In the genomic region with DNA sequence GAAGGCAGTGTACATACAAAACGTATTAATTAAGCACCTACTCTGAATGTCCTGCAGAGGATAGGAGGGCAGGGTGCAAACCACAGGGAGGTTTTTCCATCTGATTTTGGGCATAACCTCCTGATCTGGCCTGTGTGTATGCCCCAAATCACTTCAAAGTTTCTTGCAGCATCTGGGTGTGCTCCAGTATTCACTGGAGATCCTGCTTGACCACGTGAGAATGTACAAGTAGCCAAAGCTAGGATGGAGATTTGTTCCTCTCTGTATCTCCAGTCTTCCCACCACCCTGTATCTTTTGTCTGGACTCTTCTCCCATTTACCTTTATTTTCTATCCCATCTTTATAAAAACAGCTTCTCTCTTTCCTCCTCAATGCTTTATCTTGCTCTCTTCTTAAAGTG, we compare ENCODE assay signal across 34 cellular contexts.
"Had no signal": no experiment of that assay in that cellular context is flagged by ENCODE, and none has a peak within 500 bp of the region (broad histone marks: within the 10 kb centered on the region; RNA-seq: fewer than 3 reads in every experiment).

No MANE protein-coding gene starts in this region.

- H3K9me3 ChIP-seq: MG63 had no signal

- H3K27me3 ChIP-seq: MG63 had no signal

- H3K27ac ChIP-seq: KMS-11 had no signal

- H3K4me3 ChIP-seq: MG63 had no signal

- DNase-seq: Karpas-422, Kasumi-1, KG1, MG63, MM.1S, MV-4-11, NCI-H1048, NCI-H1092, NCI-H1092 treated with DMSO at 0.1 percent for 48 hours, NCI-H1105, NCI-H1105 treated with DMSO at 0.1 percent for 48 hours, NCI-H1417, NCI-H1417 treated with DMSO at 0.1 percent for 48 hours, NCI-H1436, NCI-H1436 treated with DMSO at 0.1 percent for 48 hours, NCI-H146, NCI-H1694, NCI-H1694 treated with DMSO at 0.1 percent for 48 hours, NCI-H187, NCI-H187 treated with DMSO at 0.1 percent for 48 hours, NCI-H1930, NCI-H2029, NCI-H2029 treated with DMSO at 0.1 percent for 48 hours, NCI-H2081, NCI-H2081 treated with DMSO at 0.1 percent for 48 hours, NCI-H2107, NCI-H2171, NCI-H2171 treated with DMSO at 0.1 percent for 48 hours, NCI-H2227 treated with DMSO at 0.1 percent for 48 hours, NCI-H226, NCI-H345, NCI-H446, NCI-H446 treated with DMSO at 0.1 percent for 48 hours had no signal

- H3K36me3 ChIP-seq: MG63 had no signal
